ENCODE assay signal across 19 cellular contexts in the genomic region with DNA sequence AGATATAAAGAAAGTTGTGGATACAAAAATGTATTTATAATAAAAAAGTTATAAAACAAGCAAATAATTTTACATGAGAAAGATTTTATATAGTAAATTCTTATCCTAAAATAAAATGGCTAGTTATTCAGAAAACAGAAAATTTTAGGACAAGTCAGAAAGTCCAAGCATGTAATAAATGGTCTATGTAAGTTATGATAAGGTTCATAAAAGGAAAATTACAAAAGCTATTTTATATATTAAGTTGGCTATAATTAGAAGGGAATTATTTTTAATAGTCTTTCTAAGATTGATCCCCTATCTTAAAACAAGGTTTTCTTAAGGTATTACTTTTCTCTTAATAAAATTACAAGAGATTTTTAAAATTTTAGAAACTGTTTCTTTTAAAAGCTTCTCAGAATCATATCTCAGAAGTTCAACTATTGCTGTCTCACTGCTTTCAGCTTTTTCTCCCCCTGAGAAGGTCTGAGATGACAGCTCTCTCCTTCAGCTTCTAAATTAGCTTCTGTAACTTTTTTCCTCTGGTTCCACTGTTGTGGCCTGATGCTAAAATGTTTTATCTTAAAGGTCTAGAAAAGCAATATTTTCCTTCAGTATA. TPM values are rescaled to one million over a fixed set of nuclear protein-coding genes. Genes with fewer than 3 reads are reported as not detected.
DNase-seq lines count a peak whose midpoint lies in the region; FAIRE-seq lines count a peak whose summit lies in the region.
"Had no signal": no experiment of that assay in that cellular context is flagged by ENCODE, and none has a peak within 500 bp of the region (broad histone marks: within the 10 kb centered on the region; RNA-seq: fewer than 3 reads in every experiment).

No MANE protein-coding gene starts in this region.

- H3K27me3 ChIP-seq in neuronal stem cell (ENCODE audit: control insufficient read depth in 3 of 3, insufficient read depth in 3 of 3, low read depth in 1 of 3, low read length in 3 of 3) = no peaks in the 10 kb centered on the region
- H3K27me3 ChIP-seq: BLaER1 treated with 17β-estradiol and CSF1 and Interleukin-3, amounts not matched to agents 10 nM and 100 nM had no signal

- H2BK5ac ChIP-seq in neuronal stem cell (ENCODE audit: low read length) = no peak overlapping the region

- no peak overlapping the region for H4K91ac ChIP-seq in neuronal stem cell (ENCODE audit: low read depth, low read length, poor library complexity)

- H2BK12ac ChIP-seq in neuronal stem cell (ENCODE audit: low read length) = no peak overlapping the region

- H3K79me1 ChIP-seq in neuronal stem cell (ENCODE audit: low read depth, low read length) = no peaks in the 10 kb centered on the region

- H2BK15ac ChIP-seq in neuronal stem cell (ENCODE audit: low read length) = no peak overlapping the region

- no peak overlapping the region for H3K23ac ChIP-seq in neuronal stem cell (ENCODE audit: low read depth, low read length, poor library complexity)

- DNase-seq in SKM-1 treated with dmso at 0.1 percent for 144 hours (lab: John Stamatoyannopoulos, UW; ENCODE audit: unreplicated experiment) (peak; percentile 3), SKM-1 (lab: John Stamatoyannopoulos, UW; ENCODE audit: unreplicated experiment) (no peak), LHCN-M2 (ENCODE audit: low read depth) (peak; percentile 33), neuronal stem cell (ENCODE audit: low spot score) (peak; percentile 9), globus pallidus (ENCODE audit: low spot score) (no peak)
- no peak for DNase-seq in activated effector memory CD4-positive, alpha-beta T cell treated with anti-CD3 and anti-CD28 coated beads, Interleukin-2, amount 50 U/mL, for 16 hours
- DNase-seq: DMS153, GDM1, KG1, NCI-H1092 treated with DMSO at 0.1 percent for 48 hours, NCI-H187 treated with DMSO at 0.1 percent for 48 hours, NCI-H69, T-cell, T1000 had no signal

- H3K9me3 ChIP-seq in neuronal stem cell (replicated peaks in 1 of 2; ENCODE audit: control insufficient read depth in 2 of 2, insufficient read depth in 1 of 2, low read depth in 1 of 2, low read length in 2 of 2) = peaks cover 4 to 13% of the 10 kb centered on the region in 2 donors

- H3K36me3 ChIP-seq in neuronal stem cell (replicated peaks in 1 of 2; ENCODE audit: control insufficient read depth in 2 of 2, insufficient read depth in 2 of 2, low read length in 2 of 2) = no peaks in the 10 kb centered on the region

- FAIRE-seq in TTC549 (lab: Jason Lieb, UNC) = peak; percentile 42
- FAIRE-seq: GM12892, GM19239 had no signal

- no peaks in the 10 kb centered on the region for H3K4me1 ChIP-seq in neuronal stem cell (ENCODE audit: control insufficient read depth in 2 of 2, insufficient read depth in 1 of 2, low read depth in 1 of 2, low read length in 2 of 2)
- H3K4me1 ChIP-seq: BLaER1 treated with 17β-estradiol and CSF1 and Interleukin-3, amounts not matched to agents 10 nM and 100 nM had no signal

- no peak overlapping the region for H3K27ac ChIP-seq in neuronal stem cell (replicated peaks; ENCODE audit: low read length)
- H3K27ac ChIP-seq: BLaER1 treated with 17β-estradiol and CSF1 and Interleukin-3, amounts not matched to agents 10 nM and 100 nM; HL-60 had no signal

- no peak overlapping the region for H4K8ac ChIP-seq in neuronal stem cell (ENCODE audit: low read depth, low read length)

- no peak overlapping the region for H2AFZ ChIP-seq in neuronal stem cell (ENCODE audit: low read length)

- no peak overlapping the region for H3K14ac ChIP-seq in neuronal stem cell (ENCODE audit: low read length)

- H3K4me2 ChIP-seq in neuronal stem cell (ENCODE audit: insufficient read depth, low read length, poor library complexity, severe bottlenecking) = no peak overlapping the region
- H3K4me2 ChIP-seq: BLaER1 treated with 17β-estradiol and CSF1 and Interleukin-3, amounts not matched to agents 10 nM and 100 nM had no signal

- no peak overlapping the region for H3K4me3 ChIP-seq in neuronal stem cell (ENCODE audit: low read length in 2 of 2)
- H3K4me3 ChIP-seq: BLaER1 treated with 17β-estradiol and CSF1 and Interleukin-3, amounts not matched to agents 10 nM and 100 nM had no signal

- H3K4ac ChIP-seq in neuronal stem cell (ENCODE audit: low read length) = no peak overlapping the region

- H3K9ac ChIP-seq in neuronal stem cell (ENCODE audit: low read depth, low read length, poor library complexity) = no peak overlapping the region
- H3K9ac ChIP-seq: BLaER1 treated with 17β-estradiol and CSF1 and Interleukin-3, amounts not matched to agents 10 nM and 100 nM had no signal

- no peak overlapping the region for H2AK5ac ChIP-seq in neuronal stem cell (ENCODE audit: low read depth, low read length)

- no peak overlapping the region for H3K18ac ChIP-seq in neuronal stem cell (ENCODE audit: low read length)

- H2BK120ac ChIP-seq in neuronal stem cell (ENCODE audit: low read depth, low read length) = no peak overlapping the region

RNA-seq across cellular contexts. Expression of gene CCDC169, which starts 8.7 kb away (rescaled TPM):
- total RNA-seq in LHCN-M2 (2014; rRNA removed) = 6.5 and 8.1 TPM in 2 replicates
- polyA plus RNA-seq in LHCN-M2 (2012) = 3.3 TPM
- 8.4 TPM for polyA plus RNA-seq in neuronal stem cell (2013, experiment 1 of 2)
- 9.4 TPM for polyA plus RNA-seq in neuronal stem cell (2013, experiment 2 of 2)
- total RNA-seq: T-cell had no signal

RNA-seq across cellular contexts. Expression of gene SPART, which starts 57.3 kb away (rescaled TPM):
- 107 and 117 TPM in 2 replicates for total RNA-seq in LHCN-M2 (2014; rRNA removed)
- 43.5 TPM for polyA plus RNA-seq in LHCN-M2 (2012)
- polyA plus RNA-seq in neuronal stem cell (2013, experiment 1 of 2) = 63.6 TPM
- 63.9 TPM for polyA plus RNA-seq in neuronal stem cell (2013, experiment 2 of 2)

Comparison
In these comparisons a context has a peak if more than half of its experiments do, and no peak if none do; other contexts are left out.
1. DNase-seq: peak in SKM-1 treated with dmso at 0.1 percent for 144 hours (single experiment), LHCN-M2 (single experiment) and neuronal stem cell (single experiment); none in SKM-1 (single experiment), globus pallidus (single experiment) and activated effector memory CD4-positive, alpha-beta T cell treated with anti-CD3 and anti-CD28 coated beads, Interleukin-2, amount 50 U/mL, for 16 hours (single experiment).